12 cellular contexts compared by ENCODE assay signal in genomic region chr2:20534913-20535801, GRCh38.
"Had no signal": no experiment of that assay in that cellular context is flagged by ENCODE, and none has a peak within 500 bp of the region (broad histone marks: within the 10 kb centered on the region; RNA-seq: fewer than 3 reads in every experiment).

No MANE protein-coding gene starts in this region.

- H3K4me3 ChIP-seq: lower lobe of right lung, thyroid gland had no signal

- H3K27ac Mint-ChIP-seq: naive thymus-derived CD4-positive, alpha-beta T cell; progenitor cell of endocrine pancreas had no signal

- H3K27me3 ChIP-seq: foreskin keratinocyte, neutrophil, thyroid gland had no signal

- H3K27ac ChIP-seq: foreskin keratinocyte, lower lobe of right lung, neutrophil, thyroid gland, WERI-Rb-1 had no signal

- H3K4me1 ChIP-seq: foreskin keratinocyte, lower lobe of right lung, thyroid gland had no signal

- H3K4me1 Mint-ChIP-seq: naive thymus-derived CD4-positive, alpha-beta T cell had no signal

- DNase-seq: activated CD4-positive, alpha-beta T cell treated with anti-CD3 and anti-CD28 coated beads for 4 hours; activated naive CD4-positive, alpha-beta T cell; foreskin keratinocyte; head of caudate nucleus; lower lobe of right lung; naive thymus-derived CD4-positive, alpha-beta T cell; T-helper 1 cell; thyroid gland; WERI-Rb-1 had no signal

- H3K36me3 Mint-ChIP-seq: naive thymus-derived CD4-positive, alpha-beta T cell had no signal

- H3K9me3 Mint-ChIP-seq: activated T-helper 1 cell treated with anti-CD3 and anti-CD28 coated beads, Interleukin-12 subunit alpha, Interleukin-12 subunit beta, Interleukin-2, Interleukin-4 antibody, amounts not matched to agents 30 ng/mL and 10 ng/mL and 1 ng/mL, durations not matched to agents 14 hours and 24 hours and 36 hours; naive thymus-derived CD4-positive, alpha-beta T cell had no signal

- ATAC-seq: foreskin keratinocyte; lower lobe of right lung; naive thymus-derived CD4-positive, alpha-beta T cell had no signal

- H3K4me3 Mint-ChIP-seq: activated T-helper 1 cell treated with anti-CD3 and anti-CD28 coated beads, Interleukin-12 subunit alpha, Interleukin-12 subunit beta, Interleukin-2, Interleukin-4 antibody, amounts not matched to agents 30 ng/mL and 10 ng/mL and 1 ng/mL, durations not matched to agents 14 hours and 24 hours and 36 hours; naive thymus-derived CD4-positive, alpha-beta T cell had no signal

- H3K36me3 ChIP-seq: lower lobe of right lung, neutrophil, thyroid gland, WERI-Rb-1 had no signal

- H3K9me3 ChIP-seq: lower lobe of right lung, neutrophil, thyroid gland had no signal
